ENCODE assay signal across 2 cellular contexts in genomic region chr12:49662998-49663843, GRCh38.
TF ChIP-seq lines count a peak whose summit lies in the region.

No MANE protein-coding gene starts in this region.

TF ChIP-seq in IMR-90, 13 proteins besides CTCF, POLR2A, EP300 and RAD21:
- TF ChIP-seq USF2 (IDR thresholded peaks at IDR 0.05; ENCODE audit: low read depth, low read length) (no peak), MXI1 (IDR thresholded peaks at IDR 0.05; ENCODE audit: borderline replicate concordance, low read depth, low read length) (no peak), MAZ (IDR thresholded peaks at IDR 0.05; ENCODE audit: borderline replicate concordance, low read depth, low read length) (peak; percentile 88; the same call in 1 of the 2 replicates), FOS (IDR thresholded peaks at IDR 0.05; ENCODE audit: low read depth, low read length) (no peak), RFX5 (IDR thresholded peaks at IDR 0.05; ENCODE audit: low read depth, low read length) (no peak), MAFK (IDR thresholded peaks at IDR 0.05; ENCODE audit: low read depth, low read length) (no peak), ELK1 (IDR thresholded peaks at IDR 0.05; ENCODE audit: borderline replicate concordance, low read depth, low read length) (no peak), CHD1 (IDR thresholded peaks at IDR 0.05; ENCODE audit: low read depth, low read length) (no peak), SMC3 (IDR thresholded peaks at IDR 0.05; ENCODE audit: low read depth, low read length) (peak; percentile 18; the same call in 1 of the 2 replicates)

TF ChIP-seq in liver, 16 proteins besides CTCF, POLR2A, EP300 and RAD21 (continued from another document):
- TF ChIP-seq ZBTB33 (IDR thresholded peaks at IDR 0.05) (no peak), JUND (IDR thresholded peaks at IDR 0.05) (no peak), REST (IDR thresholded peaks at IDR 0.05) (no peak), EGR1 (IDR thresholded peaks at IDR 0.05; ENCODE audit: low read depth in 2 of 2) (peak; percentile 42 to 49), FOXA1 (IDR thresholded peaks at IDR 0.05) (no peak), TAF1 (conservative IDR thresholded peaks at IDR 0.05) (no peak), GABPA (IDR thresholded peaks at IDR 0.05 in 1 of 2, conservative IDR thresholded peaks at IDR 0.05 in 1 of 2) (peak; percentile 62 to 78), FOXA2 (IDR thresholded peaks at IDR 0.05) (no peak), HNF4A (conservative IDR thresholded peaks at IDR 0.05) (no peak), SP1 (IDR thresholded peaks at IDR 0.05) (peak; percentile 72), HNF4G (IDR thresholded peaks at IDR 0.05) (no peak), NR2F2 (IDR thresholded peaks at IDR 0.05) (peak; percentile 95), ATF3 (IDR thresholded peaks at IDR 0.05) (no peak)
